14 cellular contexts compared by ENCODE assay signal in genomic region chr14:85471156-85471555, GRCh38. TPM values are rescaled to one million over a fixed set of nuclear protein-coding genes. Genes with fewer than 3 reads are reported as not detected.
DNase-seq lines count a peak whose midpoint lies in the region; ATAC-seq and TF ChIP-seq lines count a peak whose summit lies in the region.
"Had no signal": no experiment of that assay in that cellular context is flagged by ENCODE, and none has a peak within 500 bp of the region (broad histone marks: within the 10 kb centered on the region; RNA-seq: fewer than 3 reads in every experiment).

No MANE protein-coding gene starts in this region.

- no peaks in the 10 kb centered on the region for H3K36me3 Mint-ChIP-seq in nephron progenitor cell (ENCODE audit: low read depth)
- H3K36me3 Mint-ChIP-seq in CD8-positive, alpha-beta memory T cell = no peaks in the 10 kb centered on the region
- H3K36me3 Mint-ChIP-seq: activated naive CD8-positive, alpha-beta T cell had no signal

- CTCF ChIA-PET in CD8-positive, alpha-beta memory T cell (lab: Charles Lee) = no interaction called here

- H3K4me1 Mint-ChIP-seq in nephron progenitor cell = peaks cover 23% of the 10 kb centered on the region
- no peaks in the 10 kb centered on the region for H3K4me1 Mint-ChIP-seq in CD8-positive, alpha-beta memory T cell

- H3K9me3 Mint-ChIP-seq in nephron progenitor cell = no peaks in the 10 kb centered on the region
- H3K9me3 Mint-ChIP-seq in CD8-positive, alpha-beta memory T cell = peaks cover 0 to 7% (median 1%) of the 10 kb centered on the region in 5 donors

- H3K27ac ChIP-seq in RWPE2 (ENCODE audit: poor library complexity, severe bottlenecking) = peak overlapping the region; percentile 68
- H3K27ac ChIP-seq in CD8-positive, alpha-beta memory T cell (ENCODE audit: low read depth, low read length) = no peak overlapping the region
- H3K27ac ChIP-seq: KMS-11, uterus had no signal

- no peak overlapping the region for H3K4me3 Mint-ChIP-seq in nephron progenitor cell
- H3K4me3 Mint-ChIP-seq in CD8-positive, alpha-beta memory T cell = no peak overlapping the region
- H3K4me3 Mint-ChIP-seq: activated naive CD8-positive, alpha-beta T cell had no signal

- no peak for ATAC-seq in RWPE2 (ENCODE audit: low read depth)
- no peak for ATAC-seq in HG02571 (IDR thresholded peaks at IDR 0.05; ENCODE audit: unreplicated experiment)

- DNase-seq in AG20443 (ENCODE audit: low spot score) (peak; percentile 43), RWPE2 (ENCODE audit: low spot score) (no peak), dedifferentiated amniotic fluid mesenchymal stem cell (ENCODE audit: extremely low spot score) (peak; percentile 70), nephron progenitor cell (no peak), NCI-H187 (lab: John Stamatoyannopoulos, UW) (no peak), BE2C (no peak)
- DNase-seq in CD8-positive, alpha-beta memory T cell = no peak
- DNase-seq: activated CD4-positive, alpha-beta T cell treated with anti-CD3 and anti-CD28 coated beads for 48 hours; hippocampal formation; T1000 had no signal

- POLR2A ChIA-PET in CD8-positive, alpha-beta memory T cell (lab: Charles Lee) = no interaction called here

- H3K4me3 ChIP-seq in RWPE2 (ENCODE audit: severe bottlenecking) (no peak overlapping the region), BE2C (ENCODE audit: low read depth, low read length) (no peak overlapping the region)
- no peak overlapping the region for H3K4me3 ChIP-seq in CD8-positive, alpha-beta memory T cell (ENCODE audit: low read length)
- H3K4me3 ChIP-seq: uterus had no signal

- peaks cover 4% of the 10 kb centered on the region for H3K27me3 Mint-ChIP-seq in nephron progenitor cell (ENCODE audit: low read depth, poor library complexity)
- no peaks in the 10 kb centered on the region for H3K27me3 Mint-ChIP-seq in CD8-positive, alpha-beta memory T cell
- H3K27me3 Mint-ChIP-seq: activated naive CD8-positive, alpha-beta T cell had no signal

- peak overlapping the region; percentile 57 for H3K27ac Mint-ChIP-seq in nephron progenitor cell
- no peak overlapping the region for H3K27ac Mint-ChIP-seq in CD8-positive, alpha-beta memory T cell
- H3K27ac Mint-ChIP-seq: activated naive CD8-positive, alpha-beta T cell had no signal

- H3K4me1 ChIP-seq in RWPE2 (ENCODE audit: insufficient read depth, poor library complexity, severe bottlenecking) (peaks cover 31% of the 10 kb centered on the region), BE2C (no peaks in the 10 kb centered on the region)
- H3K4me1 ChIP-seq in CD8-positive, alpha-beta memory T cell (ENCODE audit: insufficient read depth, low read length) = no peaks in the 10 kb centered on the region

- H3K9me3 ChIP-seq in RWPE2 (ENCODE audit: severe bottlenecking) = no peaks in the 10 kb centered on the region
- H3K9me3 ChIP-seq in CD8-positive, alpha-beta memory T cell (ENCODE audit: low read length) = no peaks in the 10 kb centered on the region
- H3K9me3 ChIP-seq in BE2C = no peaks in the 10 kb centered on the region; the same call in 1 of the 2 replicates
- H3K9me3 ChIP-seq: uterus had no signal

- H3K27me3 ChIP-seq in RWPE2 (ENCODE audit: insufficient read depth, poor library complexity, severe bottlenecking) = no peaks in the 10 kb centered on the region
- no peaks in the 10 kb centered on the region for H3K27me3 ChIP-seq in CD8-positive, alpha-beta memory T cell (ENCODE audit: insufficient read depth, low read length, poor library complexity, severe bottlenecking)
- H3K27me3 ChIP-seq in BE2C = no peaks in the 10 kb centered on the region
- H3K27me3 ChIP-seq: uterus had no signal

- no peak for TF ChIP-seq CTCF in RWPE2 (IDR thresholded peaks at IDR 0.05; ENCODE audit: poor library complexity, severe bottlenecking)
- no peak for TF ChIP-seq CTCF in nephron progenitor cell (IDR thresholded peaks at IDR 0.05)
- no peak for TF ChIP-seq CTCF in BE2C (IDR thresholded peaks at IDR 0.05; ENCODE audit: low read depth, low read length)

- H3K36me3 ChIP-seq in RWPE2 (ENCODE audit: low read depth) = no peaks in the 10 kb centered on the region
- no peaks in the 10 kb centered on the region for H3K36me3 ChIP-seq in CD8-positive, alpha-beta memory T cell (ENCODE audit: insufficient read depth, low read length)
- no peaks in the 10 kb centered on the region for H3K36me3 ChIP-seq in BE2C
- H3K36me3 ChIP-seq: uterus had no signal

RNA-seq across cellular contexts. Expression of gene FLRT2, which starts 58.8 kb away (rescaled TPM):
- total RNA-seq in CD8-positive, alpha-beta memory T cell = not detected
- polyA plus RNA-seq in CD8-positive, alpha-beta memory T cell = not detected
- polyA plus RNA-seq in BE2C (2012; ENCODE audit: insufficient read depth, insufficient read length, low read depth) = 0.06 TPM

Comparison
In these comparisons a context has a peak if more than half of its experiments do, and no peak if none do; other contexts are left out.
1. DNase-seq: peak in AG20443 (single experiment) and dedifferentiated amniotic fluid mesenchymal stem cell (single experiment); none in RWPE2 (single experiment), nephron progenitor cell (single experiment), NCI-H187 (0 of 2), CD8-positive, alpha-beta memory T cell (0 of 5) and BE2C (single experiment).